In genomic region chr5:151663617-151664322, GRCh38 we compare ENCODE assay signal across 8 cellular contexts. TPM values are rescaled to one million over a fixed set of nuclear protein-coding genes. Genes with fewer than 3 reads are reported as not detected.
DNase-seq lines count a peak whose midpoint lies in the region; ATAC-seq, FAIRE-seq and TF ChIP-seq lines count a peak whose summit lies in the region.

No MANE protein-coding gene starts in this region.

- 0 out of 2 replicates have a peak, but pooled peaks have one; percentile 38 for TF ChIP-seq POLR2A in GM12892 (IDR thresholded peaks at IDR 0.05; ENCODE audit: low read depth, low read length)
- no peak for TF ChIP-seq POLR2A in Peyer's patch (IDR thresholded peaks at IDR 0.05)

- no peak for DNase-seq in GM12892 (ENCODE audit: insufficient read length)
- no peak for DNase-seq in Peyer's patch
- DNase-seq in fibroblast of gingiva (ENCODE audit: low read depth) = peak; percentile 59
- DNase-seq in sciatic nerve (ENCODE audit: low spot score) = no peak
- DNase-seq in activated naive CD4-positive, alpha-beta T cell treated with anti-CD3 and anti-CD28 coated beads, Interleukin-2, amount 50 U/mL, for 16 hours = no peak
- no peak for DNase-seq in stimulated activated naive CD4-positive, alpha-beta T cell treated with Interleukin-2 at 50 U/mL for 16 hours (lab: John Stamatoyannopoulos, UW)
- no peak for DNase-seq in amniotic stem cell (lab: John Stamatoyannopoulos, UW)

- peaks cover 0 to 23% (median 0%) of the 10 kb centered on the region in 3 donors for H3K36me3 ChIP-seq in Peyer's patch

- FAIRE-seq in GM12892 (lab: Jason Lieb, UNC) = peak; percentile 51

- no peaks in the 10 kb centered on the region for H3K9me3 ChIP-seq in Peyer's patch

- no peaks in the 10 kb centered on the region for H3K27me3 ChIP-seq in Peyer's patch

- ATAC-seq in sciatic nerve = peak; percentile 79
- no peak for ATAC-seq in GM19324 (IDR thresholded peaks at IDR 0.05; ENCODE audit: low FRiP score, unreplicated experiment)

- intact Hi-C loops in sciatic nerve (cut with DNase I) = loop anchor here (1.0 kb wide), 1 partner anchor 20 kb away; no protein-coding TSS in a partner anchor

- no peak overlapping the region for H3K4me3 ChIP-seq in Peyer's patch

- peak overlapping the region; percentile 11 to 55 (median 45) for H3K27ac ChIP-seq in Peyer's patch

- TF ChIP-seq CTCF in Peyer's patch (IDR thresholded peaks at IDR 0.05) = no peak

- H3K4me1 ChIP-seq in Peyer's patch = peaks cover 0 to 20% (median 3%) of the 10 kb centered on the region in 4 donors

RNA-seq across cellular contexts. Expression of gene SPARC, which starts 22.9 kb away (rescaled TPM):
- polyA plus RNA-seq in GM12892 (2012; ENCODE audit: missing spikeins) = 24.0 TPM
- total RNA-seq in Peyer's patch (100 to 1,000 TPM in 1 of 4 donors, 10 to 100 TPM in 3; 47.6 to 177 (median 68.6) TPM), sciatic nerve (3,484 TPM)

Comparison
In these comparisons a context has a peak if more than half of its experiments do, and no peak if none do; other contexts are left out.
1. RNA of gene SPARC, which starts 22.9 kb away (total RNA-seq): 3,484 TPM in sciatic nerve (single experiment); 47.6 to 177 TPM in Peyer's patch; every median in the first group is over 10 times any median in the second.